In genomic region chr2:189086710-189087109, GRCh38 we compare ENCODE assay signal across 15 cellular contexts.
A peak's percentile ranks its signal among the peaks of the same experiment; 100 is the strongest.
DNase-seq lines count a peak whose midpoint lies in the region; ATAC-seq and TF ChIP-seq lines count a peak whose summit lies in the region.
"Had no signal": no experiment of that assay in that cellular context is flagged by ENCODE, and none has a peak within 500 bp of the region (broad histone marks: within the 10 kb centered on the region; RNA-seq: fewer than 3 reads in every experiment).

No MANE protein-coding gene starts in this region.

- H3K27ac ChIP-seq in SK-N-MC (peak overlapping the region; percentile 39; the same call in 1 of the 2 replicates), GM23338 (ENCODE audit: low read depth) (no peak overlapping the region)

- peaks cover 6% of the 10 kb centered on the region; the same call in 1 of the 3 replicates for H3K4me1 Mint-ChIP-seq in GM23338

- peak; percentile 60 for DNase-seq in GM03348 (ENCODE audit: low spot score)
- no peak for DNase-seq in SK-N-MC (ENCODE audit: low read depth, low spot score)
- DNase-seq in fibroblast of the aortic adventitia (ENCODE audit: low read depth), result peak; percentile 91
- DNase-seq in pons (ENCODE audit: low spot score), result peak; percentile 15
- no peak for DNase-seq in NCI-H2227 treated with DMSO at 0.1 percent for 48 hours (lab: John Stamatoyannopoulos, UW)
- no peak for DNase-seq in islet precursor cell
- DNase-seq in GM23338 (ENCODE audit: low spot score), result no peak
- DNase-seq: activated CD4-positive, alpha-beta T cell treated with anti-CD3 and anti-CD28 coated beads for 1 hour; activated T-cell treated with anti-CD3 and anti-CD28 coated beads, Interleukin-2, amount 50 U/mL, for 1 hour; anterior cingulate cortex; Kasumi-1; NCI-H2029 treated with DMSO at 0.1 percent for 48 hours; retina had no signal

- H3K4me2 ChIP-seq in GM23338, result no peak overlapping the region

- H3K36me3 ChIP-seq in SK-N-MC (ENCODE audit: insufficient read depth, low read length) (peaks cover 75% of the 10 kb centered on the region), GM23338 (ENCODE audit: insufficient read depth) (no peaks in the 10 kb centered on the region)

- no peaks in the 10 kb centered on the region for H3K36me3 Mint-ChIP-seq in GM23338 (ENCODE audit: low read depth)

- TF ChIP-seq CTCF in fibroblast of the aortic adventitia (IDR thresholded peaks at IDR 0.05; ENCODE audit: insufficient read depth, low read length), result no peak
- TF ChIP-seq CTCF in GM23338 (conservative IDR thresholded peaks at IDR 0.05; ENCODE audit: low read depth in 2 of 2), result no peak

- no peak overlapping the region for H2AFZ ChIP-seq in GM23338

- ATAC-seq in GM23338, result no peak
- ATAC-seq in GM19328 (IDR thresholded peaks at IDR 0.05; ENCODE audit: unreplicated experiment), result no peak

- H3K4me3 Mint-ChIP-seq in GM23338, result no peak overlapping the region
- H3K4me3 Mint-ChIP-seq: stimulated activated naive CD8-positive, alpha-beta T cell treated with anti-CD3 and anti-CD28 coated beads, Interleukin-15, Interleukin-2, amounts not matched to agents 100 ng/mL and 50 ng/mL, for 24 hours had no signal

- H4K20me1 ChIP-seq in GM23338 (replicated peaks; ENCODE audit: insufficient read depth), result no peaks in the 10 kb centered on the region

- no peaks in the 10 kb centered on the region for H3F3A ChIP-seq in GM23338 (replicated peaks; ENCODE audit: low read depth)

- no peaks in the 10 kb centered on the region for H3K9me2 ChIP-seq in GM23338 (ENCODE audit: insufficient read depth)

- H3K9me3 Mint-ChIP-seq in GM23338, result no peaks in the 10 kb centered on the region
- H3K9me3 Mint-ChIP-seq: stimulated activated naive CD8-positive, alpha-beta T cell treated with anti-CD3 and anti-CD28 coated beads, Interleukin-15, Interleukin-2, amounts not matched to agents 100 ng/mL and 50 ng/mL, for 24 hours had no signal

- no peaks in the 10 kb centered on the region for H3K79me2 ChIP-seq in GM23338 (replicated peaks; ENCODE audit: insufficient read depth)

- H3K27ac Mint-ChIP-seq in GM23338, result no peak overlapping the region
- H3K27ac Mint-ChIP-seq: stimulated activated naive CD8-positive, alpha-beta T cell treated with anti-CD3 and anti-CD28 coated beads, Interleukin-15, Interleukin-2, amounts not matched to agents 100 ng/mL and 50 ng/mL, for 24 hours had no signal

- no peaks in the 10 kb centered on the region for H3K9me3 ChIP-seq in SK-N-MC (ENCODE audit: low read depth, low read length)

- H3K4me3 ChIP-seq in SK-N-MC, result no peak overlapping the region
- no peak overlapping the region for H3K4me3 ChIP-seq in fibroblast of the aortic adventitia (ENCODE audit: low read depth, low read length)
- H3K4me3 ChIP-seq in GM23338, result no peak overlapping the region

- no peaks in the 10 kb centered on the region for H3K4me1 ChIP-seq in GM23338 (ENCODE audit: insufficient read depth)

- H3K9ac ChIP-seq in SK-N-MC (ENCODE audit: insufficient read length), result no peak overlapping the region

- no peaks in the 10 kb centered on the region for H3K27me3 ChIP-seq in GM23338 (ENCODE audit: insufficient read depth)

- no peaks in the 10 kb centered on the region for H3K27me3 Mint-ChIP-seq in GM23338 (ENCODE audit: insufficient read depth, low read depth, poor library complexity)
- H3K27me3 Mint-ChIP-seq: stimulated activated naive CD8-positive, alpha-beta T cell treated with anti-CD3 and anti-CD28 coated beads, Interleukin-15, Interleukin-2, amounts not matched to agents 100 ng/mL and 50 ng/mL, for 24 hours had no signal

TF ChIP-seq in GM23338, 12 proteins besides CTCF, POLR2A, EP300 and RAD21 (continues in another document):
- TF ChIP-seq ZNF114 (CRISPR knock-in tag; IDR thresholded peaks at IDR 0.05) (no peak), STAT1 (IDR thresholded peaks at IDR 0.05; ENCODE audit: unreplicated experiment) (no peak), ZNF331 (CRISPR knock-in tag; IDR thresholded peaks at IDR 0.05; ENCODE audit: low read depth) (no peak), ZNF462 (CRISPR knock-in tag; IDR thresholded peaks at IDR 0.05) (no peak), EZH2phosphoT487 (IDR thresholded peaks at IDR 0.05; ENCODE audit: unreplicated experiment) (no peak), REST (IDR thresholded peaks at IDR 0.05; ENCODE audit: unreplicated experiment) (no peak), EZH2 (IDR thresholded peaks at IDR 0.05; ENCODE audit: low read depth, unreplicated experiment) (no peak), JUNB (IDR thresholded peaks at IDR 0.05; ENCODE audit: unreplicated experiment) (no peak), CREB1 (CRISPR knock-in tag; IDR thresholded peaks at IDR 0.05; ENCODE audit: low read depth) (no peak)

Comparison
In these comparisons a context has a peak if more than half of its experiments do, and no peak if none do; other contexts are left out.
1. DNase-seq: peak in GM03348 (single experiment), fibroblast of the aortic adventitia (single experiment) and pons (single experiment); none in SK-N-MC (single experiment), NCI-H2227 treated with DMSO at 0.1 percent for 48 hours (single experiment), islet precursor cell (single experiment) and GM23338 (single experiment).